ENCODE assay signal across 17 cellular contexts in the genomic region with DNA sequence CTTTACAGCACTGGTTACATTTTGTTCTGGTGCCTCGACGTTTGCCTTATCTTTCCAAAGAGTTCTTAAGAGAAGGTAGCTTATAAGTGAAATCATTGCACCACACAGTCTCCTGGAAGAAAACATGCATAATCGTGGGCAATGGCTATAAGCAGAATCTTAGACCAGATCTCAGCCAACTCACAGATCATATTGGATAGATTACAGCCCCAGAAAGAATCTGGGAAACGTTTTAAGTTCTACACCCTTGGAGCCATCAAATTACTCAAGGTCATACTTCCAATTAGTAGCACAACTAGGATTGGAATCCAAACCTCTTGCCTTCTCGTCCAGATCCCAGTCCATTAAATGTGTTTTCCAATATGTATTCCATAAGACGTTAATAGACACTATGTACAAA. TPM values are rescaled to one million over a fixed set of nuclear protein-coding genes. Genes with fewer than 3 reads are reported as not detected.
DNase-seq lines count a peak whose midpoint lies in the region; ATAC-seq and TF ChIP-seq lines count a peak whose summit lies in the region.
"Had no signal": no experiment of that assay in that cellular context is flagged by ENCODE, and none has a peak within 500 bp of the region (broad histone marks: within the 10 kb centered on the region; RNA-seq: fewer than 3 reads in every experiment).

No MANE protein-coding gene starts in this region.

- no peak overlapping the region for H3K4me3 ChIP-seq in esophagus (ENCODE audit: low read depth in 1 of 2, low read length in 2 of 2)
- H3K4me3 ChIP-seq in right atrium auricular region, result no peak overlapping the region
- H3K4me3 ChIP-seq: GM23248, heart right ventricle, neural progenitor cell had no signal

- no peaks in the 10 kb centered on the region for H3K27me3 Mint-ChIP-seq in activated CD4-positive, alpha-beta T cell treated with anti-CD3 and anti-CD28 coated beads for 36 hours
- H3K27me3 Mint-ChIP-seq in activated CD4-positive, alpha-beta memory T cell treated with anti-CD3 and anti-CD28 coated beads for 36 hours, result no peaks in the 10 kb centered on the region
- H3K27me3 Mint-ChIP-seq in stimulated activated memory B cell treated with anti-CD40 and anti-IgM and Interleukin-4, amounts not matched to agents 10 μg/mL and 1 μg/mL and 100 μg/mL, for 72 hours, result no peaks in the 10 kb centered on the region

- H3K27ac ChIP-seq in esophagus (ENCODE audit: low read depth in 2 of 2, low read length in 1 of 2) (peak overlapping the region; percentile 69 to 85), right atrium auricular region (no peak overlapping the region)
- H3K27ac ChIP-seq: GM23248, neural progenitor cell had no signal

- peak overlapping the region; percentile 99 for H3K27ac Mint-ChIP-seq in activated CD4-positive, alpha-beta T cell treated with anti-CD3 and anti-CD28 coated beads for 36 hours
- peak overlapping the region; percentile 95 for H3K27ac Mint-ChIP-seq in activated CD4-positive, alpha-beta memory T cell treated with anti-CD3 and anti-CD28 coated beads for 36 hours
- peak overlapping the region; percentile 93 for H3K27ac Mint-ChIP-seq in stimulated activated memory B cell treated with anti-CD40 and anti-IgM and Interleukin-4, amounts not matched to agents 10 μg/mL and 1 μg/mL and 100 μg/mL, for 72 hours
- H3K27ac Mint-ChIP-seq: neural progenitor cell had no signal

- TF ChIP-seq CTCF in right atrium auricular region (IDR thresholded peaks at IDR 0.05), result no peak

- peaks cover 95% of the 10 kb centered on the region for H3K4me1 Mint-ChIP-seq in activated CD4-positive, alpha-beta T cell treated with anti-CD3 and anti-CD28 coated beads for 36 hours
- H3K4me1 Mint-ChIP-seq in activated CD4-positive, alpha-beta memory T cell treated with anti-CD3 and anti-CD28 coated beads for 36 hours (ENCODE audit: low read depth), result peaks cover 91% of the 10 kb centered on the region
- H3K4me1 Mint-ChIP-seq in stimulated activated memory B cell treated with anti-CD40 and anti-IgM and Interleukin-4, amounts not matched to agents 10 μg/mL and 1 μg/mL and 100 μg/mL, for 72 hours, result peaks cover 87% of the 10 kb centered on the region

- H3K9me3 ChIP-seq in esophagus (ENCODE audit: control insufficient read depth in 2 of 2, insufficient read depth in 1 of 2, low read depth in 1 of 2, low read length in 1 of 2) (no peaks in the 10 kb centered on the region), right atrium auricular region (no peaks in the 10 kb centered on the region)
- H3K9me3 ChIP-seq: heart right ventricle had no signal

- intact Hi-C loops in activated CD4-positive, alpha-beta T cell treated with anti-CD3 and anti-CD28 coated beads for 36 hours (cut with DNase I, micrococcal nuclease), result no loop called here
- intact Hi-C loops in activated CD4-positive, alpha-beta memory T cell treated with anti-CD3 and anti-CD28 coated beads for 36 hours (cut with micrococcal nuclease), result loop anchor here (5.0 to 10.0 kb wide), 2 partner anchors 129 to 448 kb away; no protein-coding TSS in a partner anchor

- ATAC-seq in activated CD4-positive, alpha-beta T cell treated with anti-CD3 and anti-CD28 coated beads for 36 hours, result no peak
- no peak for ATAC-seq in stimulated activated memory B cell treated with anti-CD40 and anti-IgM and Interleukin-4, amounts not matched to agents 10 μg/mL and 1 μg/mL and 100 μg/mL, for 72 hours
- ATAC-seq in HG03469 (IDR thresholded peaks at IDR 0.05; ENCODE audit: unreplicated experiment), result no peak
- ATAC-seq: heart right ventricle, sciatic nerve had no signal

- 71 to 74% methylated on average over 6 of the region's 6 CpGs for WGBS in esophagus, 2 donors

- H3K9me3 Mint-ChIP-seq in activated CD4-positive, alpha-beta T cell treated with anti-CD3 and anti-CD28 coated beads for 36 hours (ENCODE audit: low read depth), result no peaks in the 10 kb centered on the region
- H3K9me3 Mint-ChIP-seq in activated CD4-positive, alpha-beta memory T cell treated with anti-CD3 and anti-CD28 coated beads for 36 hours, result no peaks in the 10 kb centered on the region
- no peaks in the 10 kb centered on the region for H3K9me3 Mint-ChIP-seq in stimulated activated memory B cell treated with anti-CD40 and anti-IgM and Interleukin-4, amounts not matched to agents 10 μg/mL and 1 μg/mL and 100 μg/mL, for 72 hours
- H3K9me3 Mint-ChIP-seq: neural progenitor cell had no signal

- H3K36me3 ChIP-seq in esophagus (ENCODE audit: control insufficient read depth in 2 of 2, insufficient read depth in 2 of 2, low read length in 1 of 2), result no peaks in the 10 kb centered on the region
- H3K36me3 ChIP-seq in right atrium auricular region, result no peaks in the 10 kb centered on the region
- H3K36me3 ChIP-seq: heart right ventricle, neural progenitor cell had no signal

- CTCF ChIA-PET in activated CD4-positive, alpha-beta T cell treated with anti-CD3 and anti-CD28 coated beads for 36 hours (lab: Charles Lee), result interaction anchor here (0.6 kb wide), 1 partner anchor 536 kb away, joined by 3 read pairs; no protein-coding TSS in a partner anchor
- CTCF ChIA-PET in activated CD4-positive, alpha-beta memory T cell treated with anti-CD3 and anti-CD28 coated beads for 36 hours (lab: Charles Lee), result no interaction called here

- H3K4me3 Mint-ChIP-seq in activated CD4-positive, alpha-beta T cell treated with anti-CD3 and anti-CD28 coated beads for 36 hours, result no peak overlapping the region
- no peak overlapping the region for H3K4me3 Mint-ChIP-seq in activated CD4-positive, alpha-beta memory T cell treated with anti-CD3 and anti-CD28 coated beads for 36 hours
- H3K4me3 Mint-ChIP-seq in stimulated activated memory B cell treated with anti-CD40 and anti-IgM and Interleukin-4, amounts not matched to agents 10 μg/mL and 1 μg/mL and 100 μg/mL, for 72 hours, result no peak overlapping the region
- H3K4me3 Mint-ChIP-seq: neural progenitor cell had no signal

- H3K4me1 ChIP-seq in esophagus (ENCODE audit: control insufficient read depth in 2 of 2, insufficient read depth in 2 of 2, low read length in 1 of 2) (peaks cover 9 to 27% of the 10 kb centered on the region in 2 donors), right atrium auricular region (peaks cover 0 to 50% of the 10 kb centered on the region in 2 donors)

- POLR2A ChIA-PET in activated CD4-positive, alpha-beta T cell treated with anti-CD3 and anti-CD28 coated beads for 36 hours (lab: Charles Lee), result interaction anchor here (0.6 kb wide), 1 partner anchor 298 kb away, joined by 6 read pairs; no protein-coding TSS in a partner anchor
- POLR2A ChIA-PET in activated CD4-positive, alpha-beta memory T cell treated with anti-CD3 and anti-CD28 coated beads for 36 hours (lab: Charles Lee), result no interaction called here

- H3K36me3 Mint-ChIP-seq in activated CD4-positive, alpha-beta T cell treated with anti-CD3 and anti-CD28 coated beads for 36 hours (ENCODE audit: low read depth), result peaks cover 6% of the 10 kb centered on the region
- no peaks in the 10 kb centered on the region for H3K36me3 Mint-ChIP-seq in activated CD4-positive, alpha-beta memory T cell treated with anti-CD3 and anti-CD28 coated beads for 36 hours
- H3K36me3 Mint-ChIP-seq in stimulated activated memory B cell treated with anti-CD40 and anti-IgM and Interleukin-4, amounts not matched to agents 10 μg/mL and 1 μg/mL and 100 μg/mL, for 72 hours, result no peaks in the 10 kb centered on the region
- H3K36me3 Mint-ChIP-seq: neural progenitor cell had no signal

- no peak for DNase-seq in activated CD4-positive, alpha-beta T cell treated with anti-CD3 and anti-CD28 coated beads for 36 hours
- DNase-seq in activated CD4-positive, alpha-beta T cell treated with anti-CD3 and anti-CD28 coated beads for 1 hour, result no peak
- DNase-seq in activated CD4-positive, alpha-beta memory T cell treated with anti-CD3 and anti-CD28 coated beads for 36 hours, result no peak
- DNase-seq in right atrium auricular region (ENCODE audit: low spot score) (no peak), anterior cingulate cortex (lab: John Stamatoyannopoulos, UW) (no peak)
- DNase-seq: activated CD4-positive, alpha-beta T cell treated with anti-CD3 and anti-CD28 coated beads, Interleukin-2, amount 50 U/mL, for 4 hours; activated naive CD4-positive, alpha-beta T cell; heart right ventricle; KG1; NCI-H187; NCI-H69 had no signal

- H3K27me3 ChIP-seq in esophagus (ENCODE audit: control insufficient read depth in 1 of 2, insufficient read depth in 2 of 2, low read length in 2 of 2) (no peaks in the 10 kb centered on the region), right atrium auricular region (no peaks in the 10 kb centered on the region)
- H3K27me3 ChIP-seq: heart right ventricle, neural progenitor cell had no signal

RNA-seq across cellular contexts. Expression of a gene that starts 8.8 kb away (rescaled TPM):
- 100 to 1,000 TPM in 1 of 2 experiments, 10 to 100 TPM in 1; 69.8 to 125 TPM for total RNA-seq in activated CD4-positive, alpha-beta T cell treated with anti-CD3 and anti-CD28 coated beads for 36 hours
- total RNA-seq in activated CD4-positive, alpha-beta memory T cell treated with anti-CD3 and anti-CD28 coated beads for 36 hours, result 100 to 1,000 TPM; 123 to 141 TPM
- polyA plus RNA-seq in esophagus, result 100 to 1,000 TPM; 116 to 203 TPM
- 10 to 100 TPM; 22.1 to 22.6 TPM for total RNA-seq in right atrium auricular region

RNA-seq across cellular contexts. Expression of a gene that starts 56.0 kb away (rescaled TPM):
- 10 to 100 TPM; 34.3 to 48.8 TPM for total RNA-seq in activated CD4-positive, alpha-beta T cell treated with anti-CD3 and anti-CD28 coated beads for 36 hours
- 10 to 100 TPM; 36.4 to 43.9 TPM for total RNA-seq in activated CD4-positive, alpha-beta memory T cell treated with anti-CD3 and anti-CD28 coated beads for 36 hours
- polyA plus RNA-seq in esophagus, result 10 to 100 TPM; 10.9 to 14.7 TPM
- total RNA-seq in right atrium auricular region, result 10 to 100 TPM; 18.2 to 23.1 TPM

RNA-seq across cellular contexts. Expression of a gene that starts 56.4 kb away (rescaled TPM):
- 10 to 100 TPM; 31.3 to 40.4 TPM for total RNA-seq in activated CD4-positive, alpha-beta T cell treated with anti-CD3 and anti-CD28 coated beads for 36 hours
- total RNA-seq in activated CD4-positive, alpha-beta memory T cell treated with anti-CD3 and anti-CD28 coated beads for 36 hours, result 10 to 100 TPM; 30.7 to 32.5 TPM
- 10 to 100 TPM; 15.3 to 16.6 TPM for polyA plus RNA-seq in esophagus
- total RNA-seq in right atrium auricular region, result 10 to 100 TPM; 32.9 to 48.9 TPM

Comparison
In these comparisons a context has a peak if more than half of its experiments do, and no peak if none do; other contexts are left out.
1. H3K27ac ChIP-seq: peak in esophagus (2 of 2); none in right atrium auricular region (0 of 2).
2. Peak in every context shown above with its lines, with median percentiles within 50 percentile points of each other: H3K27ac Mint-ChIP-seq.